Comparison of ENCODE assay signal across 8 cellular contexts in the genomic region with DNA sequence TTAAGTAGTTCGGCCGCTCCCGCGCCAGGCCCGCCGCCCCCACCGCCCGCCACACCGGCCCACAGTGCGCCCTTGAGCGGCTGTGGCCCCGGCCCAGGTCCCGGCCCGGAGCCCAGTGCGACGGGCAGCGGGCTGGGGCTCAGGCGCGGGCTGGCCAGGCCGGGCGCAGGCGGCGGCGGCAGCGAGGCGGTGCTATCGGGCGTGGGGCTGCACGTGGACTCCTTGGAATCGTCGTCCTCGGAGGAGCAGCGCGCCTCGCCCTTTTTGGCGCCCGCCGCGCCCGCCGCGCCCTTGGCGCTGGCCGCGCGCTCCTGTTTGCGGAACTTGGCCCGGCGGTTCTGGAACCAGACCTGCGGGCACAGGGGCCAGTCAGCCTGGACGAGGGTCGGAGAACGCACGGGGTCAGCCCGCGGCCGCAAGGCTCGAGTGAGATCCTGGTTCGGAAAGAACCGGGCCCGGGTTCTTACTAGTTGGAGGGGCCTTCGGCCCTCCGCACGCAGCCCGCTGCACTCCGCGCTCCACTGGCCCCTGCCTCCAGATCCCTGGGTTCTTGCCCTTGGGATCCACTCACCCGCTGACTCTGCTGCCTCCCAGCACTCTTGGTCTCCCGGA. TPM values are rescaled to one million over a fixed set of nuclear protein-coding genes. Genes with fewer than 3 reads are reported as not detected.
DNase-seq lines count a peak whose midpoint lies in the region; ATAC-seq, FAIRE-seq and TF ChIP-seq lines count a peak whose summit lies in the region.

No MANE protein-coding gene starts in this region.

- no peak overlapping the region for H3K9ac ChIP-seq in GM12878 (ENCODE audit: control insufficient read depth, insufficient read depth, low read length)

- H3K27ac ChIP-seq in GM12878 (ENCODE audit: control insufficient read depth, insufficient read depth) (no peak overlapping the region), thoracic aorta (no peak overlapping the region)

- BruUV-seq in GM12878 (replicated peaks; lab: Mats Ljungman, UMichigan): no TSS peak

- TF ChIP-seq EP300 in GM12878 (IDR thresholded peaks at IDR 0.05; ENCODE audit: borderline replicate concordance in 1 of 2, control insufficient read depth in 1 of 2, low read depth in 2 of 2, low read length in 2 of 2): no peak

- peak; percentile 61 for DNase-seq in activated effector memory CD4-positive, alpha-beta T cell treated with anti-CD3 and anti-CD28 coated beads, Interleukin-2, amount 50 U/mL, for 16 hours
- no peak for DNase-seq in activated effector memory CD4-positive, alpha-beta T cell treated with Interleukin-2 at 50 U/mL for 16 hours
- DNase-seq in GM12878 (ENCODE audit: low read depth, low spot score): no peak
- DNase-seq in left colon: peak; percentile 62 to 76
- no peak for DNase-seq in thoracic aorta (ENCODE audit: low spot score)
- DNase-seq in stimulated activated CD4-positive, alpha-beta T cell treated with anti-CD3 and anti-CD28 coated beads, Interleukin-12 subunit alpha, Interleukin-12 subunit beta, amount 100 ng/mL, for 4 hours: no peak
- DNase-seq in HAP-1 (ENCODE audit: low spot score in 2 of 2): no peak

- SMC1A ChIA-PET in GM12878 (lab: Charles Lee; ENCODE audit: uncharacterized antibody, unreplicated experiment): no interaction called here

- no peaks in the 10 kb centered on the region; the same call in 1 of the 2 replicates for H4K20me1 ChIP-seq in GM12878 (ENCODE audit: control insufficient read depth, insufficient read depth)

- in situ Hi-C loops in GM12878 (cut with MboI): no loop called here
- in situ Hi-C loops in HAP-1 (cut with MboI; ENCODE audit: low sequenced_read_pairs): no loop called here

- TF ChIP-seq POLR2A in GM12878 (IDR thresholded peaks at IDR 0.05; ENCODE audit: low read depth, low read length): peak; percentile 25; the same call in 1 of the 2 replicates

- FAIRE-seq in GM12878 (lab: Jason Lieb, UNC): no peak

- ATAC-seq in GM12878 (0 out of 3 replicates have a peak, but pooled peaks have one; percentile 4), left colon (peak; percentile 77), thoracic aorta (ENCODE audit: insufficient number of reproducible peaks, low FRiP score, low read depth) (peak; percentile 16), HG03039 (IDR thresholded peaks at IDR 0.05; ENCODE audit: unreplicated experiment) (no peak)

- H3K79me2 ChIP-seq in GM12878 (ENCODE audit: control insufficient read depth, insufficient read depth, low read length): no peaks in the 10 kb centered on the region

- no peak for TF ChIP-seq CTCF in GM12878 (IDR thresholded peaks at IDR 0.05 in 2 of 3, conservative IDR thresholded peaks at IDR 0.05 in 1 of 3; ENCODE audit: control insufficient read depth in 2 of 3, extremely low read depth in 1 of 3, insufficient read depth in 1 of 3, low read depth in 3 of 3, low read length in 3 of 3)
- no peak for TF ChIP-seq CTCF in thoracic aorta (IDR thresholded peaks at IDR 0.05)

- H3K9me3 ChIP-seq in GM12878 (replicated peaks; ENCODE audit: control insufficient read depth, insufficient read depth, low read length) (no peaks in the 10 kb centered on the region; the same call in 2 of the 3 replicates), thoracic aorta (no peaks in the 10 kb centered on the region), HAP-1 (no peaks in the 10 kb centered on the region)

- H3K4me1 ChIP-seq in GM12878 (ENCODE audit: control insufficient read depth, insufficient read depth, low read length) (peaks cover 4% of the 10 kb centered on the region), thoracic aorta (ENCODE audit: control insufficient read depth in 1 of 2, low read depth in 2 of 2) (peaks cover 17 to 46% of the 10 kb centered on the region in 2 donors), HAP-1 (peaks cover 3% of the 10 kb centered on the region; the same call in 1 of the 2 replicates)

- WGBS in GM12878 (ENCODE audit: insufficient coverage, insufficient replicate concordance, low lambda C conversion rate, missing lambda C conversion rate): 6% methylated on average over 62 of the region's 69 CpGs

- H3K36me3 ChIP-seq in GM12878 (ENCODE audit: control insufficient read depth in 2 of 2, insufficient read depth in 2 of 2, low read length in 1 of 2) (peaks cover 0 to 6% of the 10 kb centered on the region in 2 experiments; a peak in 3 of 4 replicates), thoracic aorta (peaks cover 22% of the 10 kb centered on the region), HAP-1 (replicated peaks) (peaks cover 33% of the 10 kb centered on the region)

- POLR2A ChIA-PET in GM12878 (lab: Charles Lee): interaction anchor here (0.5 to 0.6 kb wide), 2 partner anchors 14 to 217 kb away, joined by 3 to 5 read pairs; no protein-coding TSS in a partner anchor

- H2AFZ ChIP-seq in GM12878 (ENCODE audit: control insufficient read depth, low read depth, low read length): no peak overlapping the region

- RAD21 ChIA-PET in GM12878 (lab: Charles Lee; ENCODE audit: unreplicated experiment): interaction anchor here (0.6 to 1.0 kb wide), 3 partner anchors 17 to 191 kb away, joined by 3 to 4 read pairs (median 3); no protein-coding TSS in a partner anchor

- H3K4me2 ChIP-seq in GM12878 (ENCODE audit: control insufficient read depth, insufficient read depth): peak overlapping the region; percentile 64; the same call in 1 of the 2 replicates

- no peak for TF ChIP-seq RAD21 in GM12878 (IDR thresholded peaks at IDR 0.05; ENCODE audit: insufficient read depth, low read depth, low read length)

- intact Hi-C loops in GM12878 (cut with micrococcal nuclease; ENCODE audit: unreplicated experiment): loop anchor here (2.0 to 5.0 kb wide), 2 partner anchors 172 to 191 kb away; no protein-coding TSS in a partner anchor
- intact Hi-C loops in left colon (cut with DNase I, micrococcal nuclease): no loop called here

- CTCF ChIA-PET in GM12878 (lab: Yijun Ruan, JAX): interaction anchor here (0.8 to 2.0 kb wide), 4 partner anchors 14 to 191 kb away, joined by 3 to 10 read pairs (median 4); no protein-coding TSS in a partner anchor

- no peak overlapping the region for H3K4me3 ChIP-seq in GM12878
- H3K4me3 ChIP-seq in thoracic aorta: peak overlapping the region; percentile 69
- no peak overlapping the region for H3K4me3 ChIP-seq in HAP-1

- H3K27me3 ChIP-seq in GM12878 (replicated peaks in 1 of 2; ENCODE audit: control insufficient read depth in 2 of 2, insufficient read depth in 2 of 2, low read length in 1 of 2) (peaks cover 9 to 14% of the 10 kb centered on the region in 2 experiments; a peak in 3 of 4 replicates), thoracic aorta (replicated peaks; ENCODE audit: insufficient read depth) (no peaks in the 10 kb centered on the region), HAP-1 (ENCODE audit: low read depth) (peaks cover 8% of the 10 kb centered on the region)

RNA-seq across cellular contexts. Expression of a gene that starts 4.0 kb away (rescaled TPM):
- total RNA-seq in GM12878 (2013; cell fraction: nucleolus; rRNA removed): not detected in 2 replicates
- total RNA-seq in GM12878 (2014; rRNA removed) (not detected in 2 replicates), GM12878 (2014; rRNA removed; fragmentation: Illumina TruSeq; extraction: Trizol) (not detected in 2 replicates), GM12878 (2021) (not detected in 2 replicates), left colon (under 1 TPM; 0.61 to 0.89 TPM), thoracic aorta (not detected)
- polyA plus RNA-seq in GM12878 (2011; ENCODE audit: low read depth): not detected
- polyA plus RNA-seq in GM12878 (2011; rRNA removed) (not detected in 2 replicates), GM12878 (2014; fragmentation: Illumina TruSeq; extraction: Trizol) (not detected in 2 replicates), GM12878 (2014; fragmentation: Nextera tagmentation; extraction: Ambion mirVana) (not detected), GM12878 (2014; rRNA removed) (not detected in 2 replicates), GM12878 (2016; fragmentation: Nextera tagmentation; extraction: Ambion mirVana) (not detected)
- not detected in 2 replicates for polyA plus RNA-seq in GM12878 (2011; cell fraction: cytosol; rRNA removed)
- polyA plus RNA-seq in GM12878 (2011; cell fraction: nucleus; rRNA removed): not detected in 2 replicates
- polyA plus RNA-seq in GM12878 (2012): not detected in 2 replicates
- polyA minus RNA-seq in GM12878 (2011; rRNA and poly(A)+ RNA removed): not detected in 2 replicates
- not detected in 2 replicates for polyA minus RNA-seq in GM12878 (2011; cell fraction: cytosol; rRNA and poly(A)+ RNA removed)
- not detected in 2 replicates for polyA minus RNA-seq in GM12878 (2011; cell fraction: nucleus; rRNA and poly(A)+ RNA removed)

RNA-seq across cellular contexts. Expression of a gene that starts 15.4 kb away (rescaled TPM):
- total RNA-seq in GM12878 (2013; cell fraction: nucleolus; rRNA removed): 149 and 152 TPM in 2 replicates
- total RNA-seq in GM12878 (2014; rRNA removed) (62.3 and 66.3 TPM in 2 replicates), GM12878 (2014; rRNA removed; fragmentation: Illumina TruSeq; extraction: Trizol) (32.1 and 33.1 TPM in 2 replicates), GM12878 (2021) (110 and 116 TPM in 2 replicates), left colon (100 to 1,000 TPM; 120 to 142 TPM), thoracic aorta (100 to 1,000 TPM; 108 to 113 TPM)
- polyA plus RNA-seq in GM12878 (2011; ENCODE audit: low read depth): 39.6 TPM
- polyA plus RNA-seq in GM12878 (2011; rRNA removed) (36.2 and 68.8 TPM in 2 replicates), GM12878 (2014; fragmentation: Illumina TruSeq; extraction: Trizol) (54.7 and 62.3 TPM in 2 replicates), GM12878 (2014; fragmentation: Nextera tagmentation; extraction: Ambion mirVana) (1 to 10 TPM in 1 of 2 experiments, under 1 TPM in 1; 0.47 to 1.0 TPM), GM12878 (2014; rRNA removed) (77.5 and 94.4 TPM in 2 replicates), GM12878 (2016; fragmentation: Nextera tagmentation; extraction: Ambion mirVana) (10 to 100 TPM in 1 of 2 experiments, 1 to 10 TPM in 1; 9.7 to 20.0 TPM)
- 45.3 and 59.8 TPM in 2 replicates for polyA plus RNA-seq in GM12878 (2011; cell fraction: cytosol; rRNA removed)
- polyA plus RNA-seq in GM12878 (2011; cell fraction: nucleus; rRNA removed): 613 and 647 TPM in 2 replicates
- polyA plus RNA-seq in GM12878 (2012): 71.7 and 110 TPM in 2 replicates
- polyA minus RNA-seq in GM12878 (2011; rRNA and poly(A)+ RNA removed): 70.7 and 93.0 TPM in 2 replicates
- 52.8 and 55.7 TPM in 2 replicates for polyA minus RNA-seq in GM12878 (2011; cell fraction: cytosol; rRNA and poly(A)+ RNA removed)
- 158 and 247 TPM in 2 replicates for polyA minus RNA-seq in GM12878 (2011; cell fraction: nucleus; rRNA and poly(A)+ RNA removed)

RNA-seq across cellular contexts. Expression of a gene that starts 23.4 kb away (rescaled TPM):
- not detected in 2 replicates for total RNA-seq in GM12878 (2013; cell fraction: nucleolus; rRNA removed)
- total RNA-seq in GM12878 (2014; rRNA removed): 2.7 and 3.5 TPM in 2 replicates
- total RNA-seq in GM12878 (2014; rRNA removed; fragmentation: Illumina TruSeq; extraction: Trizol): 1.9 and 2.2 TPM in 2 replicates
- 1.4 and 1.5 TPM in 2 replicates for total RNA-seq in GM12878 (2021)
- polyA plus RNA-seq in GM12878 (2011; ENCODE audit: low read depth): 1.5 TPM
- 0.10 TPM in 1 of 2 replicates, not detected in the other for polyA plus RNA-seq in GM12878 (2011; rRNA removed)
- polyA plus RNA-seq in GM12878 (2011; cell fraction: cytosol; rRNA removed): 0.12 and 0.25 TPM in 2 replicates
- 0.21 and 0.54 TPM in 2 replicates for polyA plus RNA-seq in GM12878 (2011; cell fraction: nucleus; rRNA removed)
- polyA plus RNA-seq in GM12878 (2012): 1.7 and 1.9 TPM in 2 replicates
- polyA plus RNA-seq in GM12878 (2014; fragmentation: Illumina TruSeq; extraction: Trizol): 1.6 and 2.0 TPM in 2 replicates
- 10 to 100 TPM; 11.0 to 11.1 TPM for polyA plus RNA-seq in GM12878 (2014; fragmentation: Nextera tagmentation; extraction: Ambion mirVana)
- polyA plus RNA-seq in GM12878 (2014; rRNA removed): 3.2 and 3.7 TPM in 2 replicates
- 1 to 10 TPM; 1.2 to 1.6 TPM for polyA plus RNA-seq in GM12878 (2016; fragmentation: Nextera tagmentation; extraction: Ambion mirVana)
- polyA minus RNA-seq in GM12878 (2011; rRNA and poly(A)+ RNA removed): not detected in 2 replicates
- not detected in 2 replicates for polyA minus RNA-seq in GM12878 (2011; cell fraction: cytosol; rRNA and poly(A)+ RNA removed)
- not detected in 2 replicates for polyA minus RNA-seq in GM12878 (2011; cell fraction: nucleus; rRNA and poly(A)+ RNA removed)
- 10 to 100 TPM in 1 of 2 donors, 1 to 10 TPM in 1; 4.8 to 23.5 TPM for total RNA-seq in left colon
- total RNA-seq in thoracic aorta: 100 to 1,000 TPM in 1 of 2 donors, 10 to 100 TPM in 1; 51.4 to 118 TPM

RNA-seq across cellular contexts. Expression of a gene that starts 48.0 kb away (rescaled TPM):
- not detected in 2 replicates for total RNA-seq in GM12878 (2013; cell fraction: nucleolus; rRNA removed)
- not detected in 2 replicates for total RNA-seq in GM12878 (2014; rRNA removed)
- not detected in 2 replicates for total RNA-seq in GM12878 (2014; rRNA removed; fragmentation: Illumina TruSeq; extraction: Trizol)
- total RNA-seq in GM12878 (2021): not detected in 2 replicates
- polyA plus RNA-seq in GM12878 (2011; ENCODE audit: low read depth): not detected
- not detected in 2 replicates for polyA plus RNA-seq in GM12878 (2011; rRNA removed)
- not detected in 2 replicates for polyA plus RNA-seq in GM12878 (2011; cell fraction: cytosol; rRNA removed)
- polyA plus RNA-seq in GM12878 (2011; cell fraction: nucleus; rRNA removed): not detected in 2 replicates
- not detected in 2 replicates for polyA plus RNA-seq in GM12878 (2012)
- polyA plus RNA-seq in GM12878 (2014; fragmentation: Illumina TruSeq; extraction: Trizol): not detected in 2 replicates
- polyA plus RNA-seq in GM12878 (2014; fragmentation: Nextera tagmentation; extraction: Ambion mirVana): not detected
- polyA plus RNA-seq in GM12878 (2014; rRNA removed): not detected in 2 replicates
- not detected for polyA plus RNA-seq in GM12878 (2016; fragmentation: Nextera tagmentation; extraction: Ambion mirVana)
- polyA minus RNA-seq in GM12878 (2011; rRNA and poly(A)+ RNA removed): not detected in 2 replicates
- polyA minus RNA-seq in GM12878 (2011; cell fraction: cytosol; rRNA and poly(A)+ RNA removed): 2.0 and 2.7 TPM in 2 replicates
- 0.97 and 1.3 TPM in 2 replicates for polyA minus RNA-seq in GM12878 (2011; cell fraction: nucleus; rRNA and poly(A)+ RNA removed)
- total RNA-seq in left colon: not detected
- not detected for total RNA-seq in thoracic aorta

Comparison
In these comparisons a context has a peak if more than half of its experiments do, and no peak if none do; other contexts are left out.
1. DNase-seq: peak in activated effector memory CD4-positive, alpha-beta T cell treated with anti-CD3 and anti-CD28 coated beads, Interleukin-2, amount 50 U/mL, for 16 hours (single experiment) and left colon (2 of 2); none in activated effector memory CD4-positive, alpha-beta T cell treated with Interleukin-2 at 50 U/mL for 16 hours (single experiment), GM12878 (single experiment), thoracic aorta (single experiment), stimulated activated CD4-positive, alpha-beta T cell treated with anti-CD3 and anti-CD28 coated beads, Interleukin-12 subunit alpha, Interleukin-12 subunit beta, amount 100 ng/mL, for 4 hours (single experiment) and HAP-1 (0 of 2).